8 cellular contexts compared by ENCODE assay signal in the genomic region with DNA sequence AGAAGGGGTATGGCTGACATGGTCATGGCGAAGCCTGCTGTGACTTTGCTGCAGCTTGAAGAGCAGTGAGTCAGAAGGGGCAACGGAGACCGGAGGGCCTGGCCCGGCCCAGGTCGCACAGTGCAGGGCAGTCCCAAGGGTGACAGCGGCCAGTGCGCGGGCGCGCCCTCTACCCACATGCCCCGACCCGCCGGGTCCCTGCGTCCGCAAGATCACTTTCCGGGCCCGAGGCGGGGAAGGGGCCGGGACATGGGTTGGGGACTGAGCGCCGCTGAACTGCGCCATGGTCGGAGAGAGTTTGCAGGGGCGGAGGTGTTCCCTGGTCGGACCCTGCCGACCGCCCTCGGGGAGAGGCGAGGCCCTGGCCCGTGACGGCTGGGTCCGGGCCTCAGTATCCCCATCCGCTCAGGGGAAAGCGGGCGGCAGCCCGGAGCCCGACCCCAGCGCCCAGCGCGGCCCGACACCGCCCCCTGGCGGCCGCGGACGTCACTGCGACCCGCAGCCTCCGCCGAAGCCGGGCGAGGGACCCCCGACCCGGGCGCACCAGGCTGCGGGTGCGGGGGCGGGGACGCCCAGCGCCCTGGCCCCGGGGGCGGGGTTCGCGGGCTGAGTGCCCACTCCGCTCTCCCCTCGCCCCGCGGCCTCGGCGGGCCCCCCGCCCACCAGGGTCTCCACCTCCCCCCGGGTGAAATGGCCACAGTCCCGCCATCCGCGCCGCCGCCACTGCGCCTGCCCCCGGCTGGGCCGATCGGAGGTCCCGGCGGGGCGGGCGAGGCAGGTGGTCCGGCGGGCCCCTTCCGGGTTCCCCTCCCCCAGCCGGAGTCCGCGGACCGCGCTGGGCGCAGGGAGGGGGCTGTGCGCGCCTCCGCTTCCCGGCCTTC. TPM values are rescaled to one million over a fixed set of nuclear protein-coding genes. Genes with fewer than 3 reads are reported as not detected.
DNase-seq lines count a peak whose midpoint lies in the region; ATAC-seq lines count a peak whose summit lies in the region.

No MANE protein-coding gene starts in this region.

- H3K36me3 Mint-ChIP-seq in CD8-positive, alpha-beta memory T cell: no peaks in the 10 kb centered on the region
- H3K36me3 Mint-ChIP-seq in stimulated activated effector memory CD8-positive, alpha-beta T cell treated with anti-CD3 and anti-CD28 coated beads, Interleukin-12 subunit alpha, Interleukin-12 subunit beta, amount 100 ng/mL, for 72 hours: peaks cover 7% of the 10 kb centered on the region

- peak overlapping the region; percentile 24 for H3K27ac ChIP-seq in CD8-positive, alpha-beta memory T cell (ENCODE audit: low read depth, low read length)
- H3K27ac ChIP-seq in effector memory CD4-positive, alpha-beta T cell (ENCODE audit: insufficient read depth, low read length, poor library complexity, severe bottlenecking): no peak overlapping the region

- no peaks in the 10 kb centered on the region for H3K9me3 ChIP-seq in CD8-positive, alpha-beta memory T cell (ENCODE audit: low read length)
- H3K9me3 ChIP-seq in effector memory CD4-positive, alpha-beta T cell (ENCODE audit: control insufficient read depth, low read length): no peaks in the 10 kb centered on the region

- peak; percentile 69 for ATAC-seq in GM21381 (IDR thresholded peaks at IDR 0.05; ENCODE audit: unreplicated experiment)
- peak; percentile 83 for ATAC-seq in stimulated activated effector memory CD8-positive, alpha-beta T cell treated with anti-CD3 and anti-CD28 coated beads, Interleukin-12 subunit alpha, Interleukin-12 subunit beta, amount 100 ng/mL, for 72 hours

- peak in 4 of 5 donors; percentile 48 to 62 (median 53) for DNase-seq in CD8-positive, alpha-beta memory T cell
- DNase-seq in NCI-H1105 (lab: John Stamatoyannopoulos, UW): peak; percentile 24
- peak; percentile 65 to 69 for DNase-seq in activated CD4-positive, alpha-beta T cell treated with anti-CD3 and anti-CD28 coated beads, Interleukin-2, amount 50 U/mL, for 48 hours
- DNase-seq in effector memory CD4-positive, alpha-beta T cell: peak; percentile 31 to 46 (median 44)
- peak; percentile 29 for DNase-seq in midbrain (lab: John Stamatoyannopoulos, UW)
- DNase-seq in stimulated activated effector memory CD8-positive, alpha-beta T cell treated with anti-CD3 and anti-CD28 coated beads, Interleukin-12 subunit alpha, Interleukin-12 subunit beta, amount 100 ng/mL, for 72 hours (ENCODE audit: low spot score in 2 of 2): peak; percentile 82 to 84
- no peak for DNase-seq in amniotic stem cell (lab: John Stamatoyannopoulos, UW)

- H3K4me1 Mint-ChIP-seq in CD8-positive, alpha-beta memory T cell: peaks cover 5 to 9% (median 5%) of the 10 kb centered on the region in 3 donors
- H3K4me1 Mint-ChIP-seq in stimulated activated effector memory CD8-positive, alpha-beta T cell treated with anti-CD3 and anti-CD28 coated beads, Interleukin-12 subunit alpha, Interleukin-12 subunit beta, amount 100 ng/mL, for 72 hours: peaks cover 10% of the 10 kb centered on the region

- CTCF ChIA-PET in CD8-positive, alpha-beta memory T cell (lab: Charles Lee): interaction anchor here (0.9 to 3.8 kb wide), 12 partner anchors 8 to 87 kb away, joined by 3 to 35 read pairs (median 4); no protein-coding TSS in a partner anchor

- no peaks in the 10 kb centered on the region for H3K4me1 ChIP-seq in CD8-positive, alpha-beta memory T cell (ENCODE audit: insufficient read depth, low read length)
- H3K4me1 ChIP-seq in effector memory CD4-positive, alpha-beta T cell (ENCODE audit: control insufficient read depth, insufficient read depth, low read length, poor library complexity, severe bottlenecking): peaks cover 6% of the 10 kb centered on the region

- H3K4me3 ChIP-seq in CD8-positive, alpha-beta memory T cell (ENCODE audit: low read length): peak overlapping the region; percentile 53
- peak overlapping the region; percentile 51 for H3K4me3 ChIP-seq in effector memory CD4-positive, alpha-beta T cell (ENCODE audit: insufficient read depth, low read depth, low read length, poor library complexity, severe bottlenecking)

- POLR2A ChIA-PET in CD8-positive, alpha-beta memory T cell (lab: Charles Lee): interaction anchor here (0.6 kb wide), 1 partner anchor 10 kb away, joined by 4 read pairs; no protein-coding TSS in a partner anchor

- H3K9me3 Mint-ChIP-seq in CD8-positive, alpha-beta memory T cell: no peaks in the 10 kb centered on the region
- H3K9me3 Mint-ChIP-seq in stimulated activated effector memory CD8-positive, alpha-beta T cell treated with anti-CD3 and anti-CD28 coated beads, Interleukin-12 subunit alpha, Interleukin-12 subunit beta, amount 100 ng/mL, for 72 hours: no peaks in the 10 kb centered on the region

- peak overlapping the region in 4 of 8 donors; percentile 36 to 75 (median 64) for H3K27ac Mint-ChIP-seq in CD8-positive, alpha-beta memory T cell
- H3K27ac Mint-ChIP-seq in stimulated activated effector memory CD8-positive, alpha-beta T cell treated with anti-CD3 and anti-CD28 coated beads, Interleukin-12 subunit alpha, Interleukin-12 subunit beta, amount 100 ng/mL, for 72 hours: peak overlapping the region; percentile 87

- peaks cover 5% of the 10 kb centered on the region for H3K27me3 ChIP-seq in CD8-positive, alpha-beta memory T cell (ENCODE audit: insufficient read depth, low read length, poor library complexity, severe bottlenecking)
- H3K27me3 ChIP-seq in effector memory CD4-positive, alpha-beta T cell (replicated peaks; ENCODE audit: control insufficient read depth, insufficient read depth, low read length, poor library complexity, severe bottlenecking): no peaks in the 10 kb centered on the region

- H3K27me3 Mint-ChIP-seq in CD8-positive, alpha-beta memory T cell: peaks cover 6 to 12% of the 10 kb centered on the region in 2 donors

- H3K4me3 Mint-ChIP-seq in CD8-positive, alpha-beta memory T cell: peak overlapping the region; percentile 75 to 88 (median 82)
- peak overlapping the region; percentile 76 for H3K4me3 Mint-ChIP-seq in stimulated activated effector memory CD8-positive, alpha-beta T cell treated with anti-CD3 and anti-CD28 coated beads, Interleukin-12 subunit alpha, Interleukin-12 subunit beta, amount 100 ng/mL, for 72 hours

- no peaks in the 10 kb centered on the region for H3K36me3 ChIP-seq in CD8-positive, alpha-beta memory T cell (ENCODE audit: insufficient read depth, low read length)
- no peaks in the 10 kb centered on the region for H3K36me3 ChIP-seq in effector memory CD4-positive, alpha-beta T cell (ENCODE audit: control insufficient read depth, insufficient read depth, low read length)

RNA-seq across cellular contexts. Expression of a gene that starts 7.2 kb away (rescaled TPM):
- 10 to 100 TPM; 10.1 to 12.1 TPM for total RNA-seq in CD8-positive, alpha-beta memory T cell
- polyA plus RNA-seq in CD8-positive, alpha-beta memory T cell: 1.3 TPM
